14 cellular contexts compared by ENCODE assay signal in genomic region chr7:158973941-158974785, GRCh38.
DNase-seq lines count a peak whose midpoint lies in the region; ATAC-seq lines count a peak whose summit lies in the region.
"Had no signal": no experiment of that assay in that cellular context is flagged by ENCODE, and none has a peak within 500 bp of the region (broad histone marks: within the 10 kb centered on the region; RNA-seq: fewer than 3 reads in every experiment).

No MANE protein-coding gene starts in this region.

- H3K4me3 Mint-ChIP-seq in activated naive CD4-positive, alpha-beta T cell treated with anti-CD3 and anti-CD28 coated beads, Interleukin-2, amount 50 U/mL, for 24 hours, result peak overlapping the region; percentile 11
- no peak overlapping the region for H3K4me3 Mint-ChIP-seq in activated naive CD4-positive, alpha-beta T cell treated with anti-CD3 and anti-CD28 coated beads for 36 hours
- H3K4me3 Mint-ChIP-seq in activated T-helper 1 cell treated with anti-CD3 and anti-CD28 coated beads, Interleukin-12 subunit alpha, Interleukin-12 subunit beta, Interleukin-2, Interleukin-4 antibody, amounts not matched to agents 30 ng/mL and 10 ng/mL and 1 ng/mL, durations not matched to agents 14 hours and 24 hours and 36 hours, result no peak overlapping the region
- no peak overlapping the region for H3K4me3 Mint-ChIP-seq in immature natural killer cell
- H3K4me3 Mint-ChIP-seq in stimulated activated memory B cell treated with anti-CD40 and anti-IgM and Interleukin-4, amounts not matched to agents 10 μg/mL and 1 μg/mL and 100 μg/mL, for 72 hours, result no peak overlapping the region

- H3K27me3 Mint-ChIP-seq in activated naive CD4-positive, alpha-beta T cell treated with anti-CD3 and anti-CD28 coated beads, Interleukin-2, amount 50 U/mL, for 24 hours, result no peaks in the 10 kb centered on the region
- H3K27me3 Mint-ChIP-seq in activated naive CD4-positive, alpha-beta T cell treated with anti-CD3 and anti-CD28 coated beads for 36 hours (ENCODE audit: low read depth), result no peaks in the 10 kb centered on the region
- H3K27me3 Mint-ChIP-seq in activated T-helper 1 cell treated with anti-CD3 and anti-CD28 coated beads, Interleukin-12 subunit alpha, Interleukin-12 subunit beta, Interleukin-2, Interleukin-4 antibody, amounts not matched to agents 30 ng/mL and 10 ng/mL and 1 ng/mL, durations not matched to agents 14 hours and 24 hours and 36 hours (ENCODE audit: insufficient read depth), result no peaks in the 10 kb centered on the region
- peaks cover 6 to 16% (median 11%) of the 10 kb centered on the region in 3 donors for H3K27me3 Mint-ChIP-seq in immature natural killer cell (ENCODE audit: low read depth in 3 of 3)
- H3K27me3 Mint-ChIP-seq in stimulated activated memory B cell treated with anti-CD40 and anti-IgM and Interleukin-4, amounts not matched to agents 10 μg/mL and 1 μg/mL and 100 μg/mL, for 72 hours, result no peaks in the 10 kb centered on the region

- ATAC-seq in stimulated activated memory B cell treated with anti-CD40 and anti-IgM and Interleukin-4, amounts not matched to agents 10 μg/mL and 1 μg/mL and 100 μg/mL, for 72 hours, result peak; percentile 68
- no peak for ATAC-seq in HG02642 (IDR thresholded peaks at IDR 0.05; ENCODE audit: poor library complexity, unreplicated experiment)

- no peak overlapping the region for H3K27ac Mint-ChIP-seq in activated naive CD4-positive, alpha-beta T cell treated with anti-CD3 and anti-CD28 coated beads, Interleukin-2, amount 50 U/mL, for 24 hours
- no peak overlapping the region for H3K27ac Mint-ChIP-seq in activated naive CD4-positive, alpha-beta T cell treated with anti-CD3 and anti-CD28 coated beads for 36 hours
- peak overlapping the region; percentile 34 for H3K27ac Mint-ChIP-seq in activated T-helper 1 cell treated with anti-CD3 and anti-CD28 coated beads, Interleukin-12 subunit alpha, Interleukin-12 subunit beta, Interleukin-2, Interleukin-4 antibody, amounts not matched to agents 30 ng/mL and 10 ng/mL and 1 ng/mL, durations not matched to agents 14 hours and 24 hours and 36 hours
- H3K27ac Mint-ChIP-seq in immature natural killer cell, result peak overlapping the region in 5 of 6 donors; percentile 32 to 72 (median 51)
- no peak overlapping the region for H3K27ac Mint-ChIP-seq in stimulated activated memory B cell treated with anti-CD40 and anti-IgM and Interleukin-4, amounts not matched to agents 10 μg/mL and 1 μg/mL and 100 μg/mL, for 72 hours

- CTCF ChIA-PET in activated naive CD4-positive, alpha-beta T cell treated with anti-CD3 and anti-CD28 coated beads for 36 hours (lab: Charles Lee), result no interaction called here

- no peaks in the 10 kb centered on the region for H3K9me3 Mint-ChIP-seq in activated naive CD4-positive, alpha-beta T cell treated with anti-CD3 and anti-CD28 coated beads, Interleukin-2, amount 50 U/mL, for 24 hours
- peaks cover 7% of the 10 kb centered on the region for H3K9me3 Mint-ChIP-seq in activated naive CD4-positive, alpha-beta T cell treated with anti-CD3 and anti-CD28 coated beads for 36 hours
- peaks cover 16% of the 10 kb centered on the region for H3K9me3 Mint-ChIP-seq in activated T-helper 1 cell treated with anti-CD3 and anti-CD28 coated beads, Interleukin-12 subunit alpha, Interleukin-12 subunit beta, Interleukin-2, Interleukin-4 antibody, amounts not matched to agents 30 ng/mL and 10 ng/mL and 1 ng/mL, durations not matched to agents 14 hours and 24 hours and 36 hours
- peaks cover 0 to 5% (median 0%) of the 10 kb centered on the region in 6 donors for H3K9me3 Mint-ChIP-seq in immature natural killer cell
- H3K9me3 Mint-ChIP-seq in stimulated activated memory B cell treated with anti-CD40 and anti-IgM and Interleukin-4, amounts not matched to agents 10 μg/mL and 1 μg/mL and 100 μg/mL, for 72 hours, result peaks cover 5% of the 10 kb centered on the region

- peaks cover 2% of the 10 kb centered on the region for H3K36me3 Mint-ChIP-seq in activated naive CD4-positive, alpha-beta T cell treated with anti-CD3 and anti-CD28 coated beads, Interleukin-2, amount 50 U/mL, for 24 hours
- H3K36me3 Mint-ChIP-seq in activated naive CD4-positive, alpha-beta T cell treated with anti-CD3 and anti-CD28 coated beads for 36 hours (ENCODE audit: low read depth), result no peaks in the 10 kb centered on the region
- H3K36me3 Mint-ChIP-seq in activated T-helper 1 cell treated with anti-CD3 and anti-CD28 coated beads, Interleukin-12 subunit alpha, Interleukin-12 subunit beta, Interleukin-2, Interleukin-4 antibody, amounts not matched to agents 30 ng/mL and 10 ng/mL and 1 ng/mL, durations not matched to agents 14 hours and 24 hours and 36 hours (ENCODE audit: low read depth), result peaks cover 1% of the 10 kb centered on the region
- H3K36me3 Mint-ChIP-seq in immature natural killer cell, result peaks cover 0 to 6% (median 0%) of the 10 kb centered on the region in 3 donors
- H3K36me3 Mint-ChIP-seq in stimulated activated memory B cell treated with anti-CD40 and anti-IgM and Interleukin-4, amounts not matched to agents 10 μg/mL and 1 μg/mL and 100 μg/mL, for 72 hours, result no peaks in the 10 kb centered on the region

- H3K4me1 Mint-ChIP-seq in activated naive CD4-positive, alpha-beta T cell treated with anti-CD3 and anti-CD28 coated beads, Interleukin-2, amount 50 U/mL, for 24 hours, result peaks cover 19% of the 10 kb centered on the region
- peaks cover 22% of the 10 kb centered on the region for H3K4me1 Mint-ChIP-seq in activated naive CD4-positive, alpha-beta T cell treated with anti-CD3 and anti-CD28 coated beads for 36 hours (ENCODE audit: low read depth)
- peaks cover 20% of the 10 kb centered on the region for H3K4me1 Mint-ChIP-seq in activated T-helper 1 cell treated with anti-CD3 and anti-CD28 coated beads, Interleukin-12 subunit alpha, Interleukin-12 subunit beta, Interleukin-2, Interleukin-4 antibody, amounts not matched to agents 30 ng/mL and 10 ng/mL and 1 ng/mL, durations not matched to agents 14 hours and 24 hours and 36 hours (ENCODE audit: low read depth)
- peaks cover 26% of the 10 kb centered on the region in 2 donors for H3K4me1 Mint-ChIP-seq in immature natural killer cell
- H3K4me1 Mint-ChIP-seq in stimulated activated memory B cell treated with anti-CD40 and anti-IgM and Interleukin-4, amounts not matched to agents 10 μg/mL and 1 μg/mL and 100 μg/mL, for 72 hours, result peaks cover 20% of the 10 kb centered on the region

- no peak for DNase-seq in activated naive CD4-positive, alpha-beta T cell treated with anti-CD3 and anti-CD28 coated beads for 36 hours
- DNase-seq in activated T-helper 1 cell treated with anti-CD3 and anti-CD28 coated beads, Interleukin-12 subunit alpha, Interleukin-12 subunit beta, Interleukin-2, Interleukin-4 antibody, amounts not matched to agents 30 ng/mL and 10 ng/mL and 1 ng/mL, durations not matched to agents 14 hours and 24 hours and 36 hours (ENCODE audit: low spot score), result no peak
- DNase-seq in immature natural killer cell (no peak), NCI-H1436 treated with DMSO at 0.1 percent for 48 hours (lab: John Stamatoyannopoulos, UW) (no peak), SK-N-DZ (ENCODE audit: low spot score) (no peak)
- DNase-seq: GDM1, NCI-H146, NCI-H2029 treated with DMSO at 0.1 percent for 48 hours, NCI-H345, NCI-H524 treated with DMSO at 0.1 percent for 48 hours, PC-9 had no signal

- intact Hi-C loops in activated naive CD4-positive, alpha-beta T cell treated with anti-CD3 and anti-CD28 coated beads for 36 hours (cut with micrococcal nuclease), result loop anchor here (1.0 kb wide), 1 partner anchor 145 kb away; the partner anchor contains the start of gene ESYT2
- intact Hi-C loops in activated T-helper 1 cell treated with anti-CD3 and anti-CD28 coated beads, Interleukin-12 subunit alpha, Interleukin-12 subunit beta, Interleukin-2, Interleukin-4 antibody, amounts not matched to agents 30 ng/mL and 10 ng/mL and 1 ng/mL, durations not matched to agents 14 hours and 24 hours and 36 hours (cut with micrococcal nuclease), result loop anchor here (10.0 kb wide), 1 partner anchor 579 kb away; no protein-coding TSS in a partner anchor

Comparison
In these comparisons a context has a peak if more than half of its experiments do, and no peak if none do; other contexts are left out.
1. H3K27ac Mint-ChIP-seq: peak in activated T-helper 1 cell treated with anti-CD3 and anti-CD28 coated beads, Interleukin-12 subunit alpha, Interleukin-12 subunit beta, Interleukin-2, Interleukin-4 antibody, amounts not matched to agents 30 ng/mL and 10 ng/mL and 1 ng/mL, durations not matched to agents 14 hours and 24 hours and 36 hours (single experiment) and immature natural killer cell (5 of 6); none in activated naive CD4-positive, alpha-beta T cell treated with anti-CD3 and anti-CD28 coated beads, Interleukin-2, amount 50 U/mL, for 24 hours (single experiment), activated naive CD4-positive, alpha-beta T cell treated with anti-CD3 and anti-CD28 coated beads for 36 hours (single experiment) and stimulated activated memory B cell treated with anti-CD40 and anti-IgM and Interleukin-4, amounts not matched to agents 10 μg/mL and 1 μg/mL and 100 μg/mL, for 72 hours (single experiment).